8 cellular contexts compared by ENCODE assay signal in genomic region chr3:120596116-120596852, GRCh38. TPM values are rescaled to one million over a fixed set of nuclear protein-coding genes. Genes with fewer than 3 reads are reported as not detected.
DNase-seq lines count a peak whose midpoint lies in the region; ATAC-seq and TF ChIP-seq lines count a peak whose summit lies in the region.

TSS of gene NDUFB4 (plus strand) at chr3:120596336. CDS start at chr3:120596360, 24 bp downstream.

- intact Hi-C loops in esophagus muscularis mucosa (cut with DNase I) = no loop called here

- TF ChIP-seq EP300 in esophagus muscularis mucosa (IDR thresholded peaks at IDR 0.05) = no peak

- no peak for TF ChIP-seq CTCF in esophagus muscularis mucosa (IDR thresholded peaks at IDR 0.05)

- ATAC-seq in GM21825 (IDR thresholded peaks at IDR 0.05; ENCODE audit: unreplicated experiment) = peak; percentile 92

- H2AFZ ChIP-seq in Karpas-422 (ENCODE audit: low read length) = peak within 1 kb of the TSS; percentile 92

- under 1% methylated on average over 31 of the region's 53 CpGs for WGBS in esophagus muscularis mucosa

- H3K9me2 ChIP-seq in Karpas-422 (replicated peaks; ENCODE audit: insufficient read depth, low read length) = no peaks in the 10 kb centered on the region

- H3K27ac ChIP-seq in Karpas-422 (ENCODE audit: low read length) (peak within 1 kb of the TSS; percentile 62), esophagus muscularis mucosa (replicated peaks in 1 of 4) (peak within 1 kb of the TSS; percentile 87 to 90 (median 88)), muscle layer of duodenum (ENCODE audit: low read length) (peak within 1 kb of the TSS; percentile 97)

- H4K20me1 ChIP-seq in Karpas-422 (ENCODE audit: insufficient read depth, low read depth, low read length) = peaks cover 3% of the 10 kb centered on the region; the same call in 1 of the 2 replicates

- H3K9me3 ChIP-seq in Karpas-422 (ENCODE audit: low read length) (no peaks in the 10 kb centered on the region), esophagus muscularis mucosa (no peaks in the 10 kb centered on the region), muscle layer of duodenum (ENCODE audit: control insufficient read depth in 1 of 2, low read length in 2 of 2) (no peaks in the 10 kb centered on the region)

- H3K36me3 ChIP-seq in Karpas-422 (ENCODE audit: insufficient read depth, low read length) (peaks cover 26% of the 10 kb centered on the region), esophagus muscularis mucosa (peaks cover 6 to 26% (median 14%) of the 10 kb centered on the region in 4 donors), muscle layer of duodenum (ENCODE audit: control insufficient read depth in 1 of 2, insufficient read depth in 2 of 2, low read length in 2 of 2) (peaks cover 3 to 7% of the 10 kb centered on the region in 2 donors)

- peak within 1 kb of the TSS; percentile 94 for H3K4me2 ChIP-seq in Karpas-422 (ENCODE audit: low read depth, low read length, poor library complexity, severe bottlenecking)

- TF ChIP-seq POLR2A in esophagus muscularis mucosa (IDR thresholded peaks at IDR 0.05; ENCODE audit: low read depth) = no peak

- H3K4me3 ChIP-seq in Karpas-422 (ENCODE audit: low read length) (peak within 1 kb of the TSS; percentile 92), esophagus muscularis mucosa (peak within 1 kb of the TSS; percentile 65 to 79 (median 77)), muscle layer of duodenum (ENCODE audit: low read depth in 1 of 2, low read length in 2 of 2) (peak within 1 kb of the TSS; percentile 90 to 98)

- peak within 1 kb of the TSS; percentile 93 for H3K9ac ChIP-seq in Karpas-422 (ENCODE audit: low read length)

- H3K4me1 ChIP-seq in Karpas-422 (ENCODE audit: low read length) (peaks cover 16% of the 10 kb centered on the region), esophagus muscularis mucosa (peaks cover 21 to 51% (median 49%) of the 10 kb centered on the region in 4 donors), muscle layer of duodenum (ENCODE audit: control insufficient read depth in 1 of 2, insufficient read depth in 2 of 2, low read length in 2 of 2) (peaks cover 7 to 27% of the 10 kb centered on the region in 2 donors)

- peak; percentile 99 for DNase-seq in DMS79 treated with DMSO at 0.1 percent for 48 hours (lab: John Stamatoyannopoulos, UW)
- peak; percentile 99 for DNase-seq in Karpas-422
- DNase-seq in RKO (ENCODE audit: low spot score) = peak; percentile 99
- peak; percentile 90 for DNase-seq in activated T-helper 1 cell treated with Interleukin-2 at 50 U/mL for 16 hours (ENCODE audit: low read depth)
- peak; percentile 98 for DNase-seq in esophagus muscularis mucosa (ENCODE audit: extremely low spot score)
- peak; percentile 95 to 96 for DNase-seq in stimulated activated CD8-positive, alpha-beta memory T cell treated with anti-CD3 and anti-CD28 coated beads, Interleukin-7, amount 100 ng/mL, for 4 hours (ENCODE audit: low read depth in 2 of 2)

- H3K27me3 ChIP-seq in Karpas-422 (ENCODE audit: low read length) = no peaks in the 10 kb centered on the region
- no peaks in the 10 kb centered on the region for H3K27me3 ChIP-seq in esophagus muscularis mucosa
- H3K27me3 ChIP-seq in muscle layer of duodenum (ENCODE audit: low read depth, low read length) = no peaks in the 10 kb centered on the region

- peaks cover 24% of the 10 kb centered on the region for H3K79me2 ChIP-seq in Karpas-422 (ENCODE audit: low read length)

RNA-seq across cellular contexts. Expression of gene NDUFB4, which starts in this region (rescaled TPM):
- total RNA-seq in Karpas-422 (2014; rRNA removed; shearing (Covaris generic); ENCODE audit: low replicate concordance) = 105 and 162 TPM in 2 replicates
- 100 to 1,000 TPM; 142 to 333 (median 256) TPM for total RNA-seq in esophagus muscularis mucosa

Comparison
In these comparisons a context has a peak if more than half of its experiments do, and no peak if none do; other contexts are left out.
1. Peak in every context shown above with its lines: DNase-seq, ATAC-seq, H3K4me3 ChIP-seq and H3K27ac ChIP-seq.